Comparison of ENCODE assay signal across 1 cellular context in genomic region chr7:122989041-122989440, GRCh38.
TF ChIP-seq lines count a peak whose summit lies in the region.

No MANE protein-coding gene starts in this region.

TF ChIP-seq in HepG2, 621 proteins besides CTCF, POLR2A, EP300 and RAD21:
- TF ChIP-seq MNT (IDR thresholded peaks at IDR 0.05) (peak; percentile 92), SMYD3 (CRISPR knock-in tag; IDR thresholded peaks at IDR 0.05) (no peak)
